Comparison of ENCODE assay signal across 18 cellular contexts in genomic region chr11:122723106-122723505, GRCh38.
DNase-seq lines count a peak whose midpoint lies in the region; ATAC-seq, FAIRE-seq and TF ChIP-seq lines count a peak whose summit lies in the region.
"Had no signal": no experiment of that assay in that cellular context is flagged by ENCODE, and none has a peak within 500 bp of the region (broad histone marks: within the 10 kb centered on the region; RNA-seq: fewer than 3 reads in every experiment).

No MANE protein-coding gene starts in this region.

- TF ChIP-seq CTCF in astrocyte (IDR thresholded peaks at IDR 0.05; ENCODE audit: insufficient read depth, low read depth, low read length) = no peak
- no peak for TF ChIP-seq CTCF in osteoblast (IDR thresholded peaks at IDR 0.05; ENCODE audit: extremely low read depth, low read depth, low read length)

- no peaks in the 10 kb centered on the region for H3K27me3 ChIP-seq in CD8-positive, alpha-beta memory T cell (ENCODE audit: insufficient read depth, low read length, poor library complexity, severe bottlenecking)
- H3K27me3 ChIP-seq in astrocyte (ENCODE audit: insufficient read depth, low read length) = no peaks in the 10 kb centered on the region
- H3K27me3 ChIP-seq in osteoblast (ENCODE audit: insufficient read depth, low read length) = no peaks in the 10 kb centered on the region
- no peaks in the 10 kb centered on the region for H3K27me3 ChIP-seq in aorta (ENCODE audit: control insufficient read depth in 1 of 2, insufficient read depth in 2 of 2, low read length in 1 of 2)
- H3K27me3 ChIP-seq: Peyer's patch had no signal

- no peaks in the 10 kb centered on the region for H3K36me3 ChIP-seq in CD8-positive, alpha-beta memory T cell (ENCODE audit: insufficient read depth, low read length)
- H3K36me3 ChIP-seq in KOPT-K1 (ENCODE audit: insufficient read depth, low read length) (no peaks in the 10 kb centered on the region), astrocyte (ENCODE audit: insufficient read depth, low read length) (no peaks in the 10 kb centered on the region), osteoblast (ENCODE audit: insufficient read depth, low read length) (no peaks in the 10 kb centered on the region), aorta (ENCODE audit: control insufficient read depth in 1 of 2, insufficient read depth in 2 of 2, low read length in 1 of 2) (no peaks in the 10 kb centered on the region)
- H3K36me3 ChIP-seq: gastroesophageal sphincter, lower lobe of right lung, Peyer's patch, thoracic aorta had no signal

- 94 to 95% methylated on average over 4 of the region's 4 CpGs for WGBS in aorta, 2 donors

- intact Hi-C loops in aorta (cut with DNase I) = no loop called here

- H3K4me3 ChIP-seq in CD8-positive, alpha-beta memory T cell (ENCODE audit: low read length) = no peak overlapping the region
- H3K4me3 ChIP-seq in astrocyte (ENCODE audit: insufficient read depth, low read depth, low read length) = no peak overlapping the region
- H3K4me3 ChIP-seq in osteoblast (ENCODE audit: insufficient read depth, low read length) = no peak overlapping the region
- no peak overlapping the region for H3K4me3 ChIP-seq in aorta (ENCODE audit: low read length in 2 of 2)
- H3K4me3 ChIP-seq: gastroesophageal sphincter, GM12878, lower lobe of right lung, Peyer's patch, thoracic aorta had no signal

- H3K27me3 Mint-ChIP-seq in CD8-positive, alpha-beta memory T cell = no peaks in the 10 kb centered on the region
- no peaks in the 10 kb centered on the region for H3K27me3 Mint-ChIP-seq in astrocyte (ENCODE audit: low read depth, unreplicated experiment)

- no peak for FAIRE-seq in astrocyte (lab: Jason Lieb, UNC)
- FAIRE-seq: GM12878 had no signal

- no peak overlapping the region for H2AFZ ChIP-seq in astrocyte (ENCODE audit: low read depth, low read length)
- H2AFZ ChIP-seq in osteoblast (ENCODE audit: low read length) = no peak overlapping the region

- H3K4me2 ChIP-seq in astrocyte (ENCODE audit: low read length) = peak overlapping the region; percentile 68
- H3K4me2 ChIP-seq in osteoblast (ENCODE audit: insufficient read depth, low read length) = peak overlapping the region; percentile 34

- H3K79me2 ChIP-seq in astrocyte (ENCODE audit: insufficient read depth, low read length) = peaks cover 56% of the 10 kb centered on the region
- peaks cover 77% of the 10 kb centered on the region for H3K79me2 ChIP-seq in osteoblast (ENCODE audit: insufficient read depth, low read length)

- H3K4me1 ChIP-seq in CD8-positive, alpha-beta memory T cell (ENCODE audit: insufficient read depth, low read length) = peaks cover 66% of the 10 kb centered on the region
- H3K4me1 ChIP-seq in astrocyte (ENCODE audit: insufficient read depth, low read length) = peaks cover 54% of the 10 kb centered on the region
- peaks cover 51% of the 10 kb centered on the region for H3K4me1 ChIP-seq in osteoblast (ENCODE audit: insufficient read depth, low read length)
- H3K4me1 ChIP-seq in aorta (ENCODE audit: control insufficient read depth in 1 of 2, insufficient read depth in 2 of 2, low read length in 2 of 2) = no peaks in the 10 kb centered on the region

- H3K27ac ChIP-seq in CD8-positive, alpha-beta memory T cell (ENCODE audit: low read depth, low read length) = no peak overlapping the region
- H3K27ac ChIP-seq in KOPT-K1 (ENCODE audit: low read depth, low read length, poor library complexity, severe bottlenecking) = peak overlapping the region; percentile 99
- H3K27ac ChIP-seq in astrocyte (ENCODE audit: low read depth, low read length) = peak overlapping the region; percentile 52
- H3K27ac ChIP-seq in osteoblast (ENCODE audit: low read depth, low read length) = peak overlapping the region; percentile 85
- no peak overlapping the region for H3K27ac ChIP-seq in aorta (ENCODE audit: low read depth in 1 of 2, low read length in 2 of 2)
- H3K27ac ChIP-seq: gastroesophageal sphincter, lower lobe of right lung, Peyer's patch, thoracic aorta had no signal

- no peaks in the 10 kb centered on the region for H3K9me3 Mint-ChIP-seq in CD8-positive, alpha-beta memory T cell
- H3K9me3 Mint-ChIP-seq in astrocyte (ENCODE audit: unreplicated experiment) = no peaks in the 10 kb centered on the region

- peaks cover 65 to 84% (median 76%) of the 10 kb centered on the region in 3 donors for H3K4me1 Mint-ChIP-seq in CD8-positive, alpha-beta memory T cell
- H3K4me1 Mint-ChIP-seq in astrocyte (ENCODE audit: low read depth, unreplicated experiment) = peaks cover 52% of the 10 kb centered on the region

- H3K9me3 ChIP-seq in CD8-positive, alpha-beta memory T cell (ENCODE audit: low read length) = no peaks in the 10 kb centered on the region
- no peaks in the 10 kb centered on the region for H3K9me3 ChIP-seq in KOPT-K1 (ENCODE audit: insufficient read depth, low read length, poor library complexity, severe bottlenecking)
- no peaks in the 10 kb centered on the region for H3K9me3 ChIP-seq in astrocyte (ENCODE audit: insufficient read depth, low read depth, low read length)
- H3K9me3 ChIP-seq in osteoblast (ENCODE audit: low read depth, low read length) = no peaks in the 10 kb centered on the region
- no peaks in the 10 kb centered on the region for H3K9me3 ChIP-seq in aorta (ENCODE audit: control insufficient read depth, low read length)
- H3K9me3 ChIP-seq: gastroesophageal sphincter, lower lobe of right lung, Peyer's patch, thoracic aorta had no signal

- ATAC-seq in aorta (ENCODE audit: low FRiP score) = no peak
- ATAC-seq: gastroesophageal sphincter, GM12878, lower lobe of right lung had no signal

- peak overlapping the region in 6 of 8 donors; percentile 1 to 81 (median 46) for H3K27ac Mint-ChIP-seq in CD8-positive, alpha-beta memory T cell
- H3K27ac Mint-ChIP-seq in astrocyte (ENCODE audit: unreplicated experiment) = peak overlapping the region; percentile 85

- H3K9ac ChIP-seq in astrocyte (ENCODE audit: low read length) = peak overlapping the region; percentile 43

- H3K4me3 Mint-ChIP-seq in CD8-positive, alpha-beta memory T cell = peak overlapping the region in 2 of 7 donors; percentile 2 to 51
- H3K4me3 Mint-ChIP-seq in astrocyte (ENCODE audit: unreplicated experiment) = no peak overlapping the region
- H3K4me3 Mint-ChIP-seq: neural crest cell had no signal

- H3K36me3 Mint-ChIP-seq in CD8-positive, alpha-beta memory T cell = peaks cover 0 to 2% (median 0%) of the 10 kb centered on the region in 3 donors
- peaks cover 11% of the 10 kb centered on the region for H3K36me3 Mint-ChIP-seq in astrocyte (ENCODE audit: low read depth, unreplicated experiment)

- CTCF ChIA-PET in CD8-positive, alpha-beta memory T cell (lab: Charles Lee) = interaction anchor here (1.0 to 1.4 kb wide), 2 partner anchors 23 to 32 kb away, joined by 3 read pairs; no protein-coding TSS in a partner anchor

- H4K20me1 ChIP-seq in astrocyte (ENCODE audit: insufficient read depth, low read length) = peaks cover 9% of the 10 kb centered on the region
- peaks cover 5% of the 10 kb centered on the region for H4K20me1 ChIP-seq in osteoblast (ENCODE audit: insufficient read depth, low read length)

- no peak for DNase-seq in CD8-positive, alpha-beta memory T cell
- DNase-seq in astrocyte (ENCODE audit: low read depth) = no peak
- DNase-seq in osteoblast (ENCODE audit: insufficient read length, low spot score, missing footprints) = peak; percentile 50
- DNase-seq in NCI-H1436 (lab: John Stamatoyannopoulos, UW) = no peak
- DNase-seq in aorta = no peak
- no peak for DNase-seq in Ammon's horn (ENCODE audit: low spot score)
- DNase-seq: activated T-cell treated with anti-CD3 and anti-CD28 coated beads for 4 hours, amygdala, H7, lower lobe of right lung, NCI-H1930, NCI-H69, Peyer's patch had no signal

- POLR2A ChIA-PET in CD8-positive, alpha-beta memory T cell (lab: Charles Lee) = interaction anchor here (0.7 to 1.2 kb wide), 2 partner anchors 23 to 48 kb away, joined by 3 read pairs; no protein-coding TSS in a partner anchor

Comparison
In these comparisons a context has a peak if more than half of its experiments do, and no peak if none do; other contexts are left out.
1. H3K27ac ChIP-seq: peak in KOPT-K1 (single experiment), astrocyte (single experiment) and osteoblast (single experiment); none in CD8-positive, alpha-beta memory T cell (single experiment) and aorta (0 of 2).